8 cellular contexts compared by ENCODE assay signal in the genomic region with DNA sequence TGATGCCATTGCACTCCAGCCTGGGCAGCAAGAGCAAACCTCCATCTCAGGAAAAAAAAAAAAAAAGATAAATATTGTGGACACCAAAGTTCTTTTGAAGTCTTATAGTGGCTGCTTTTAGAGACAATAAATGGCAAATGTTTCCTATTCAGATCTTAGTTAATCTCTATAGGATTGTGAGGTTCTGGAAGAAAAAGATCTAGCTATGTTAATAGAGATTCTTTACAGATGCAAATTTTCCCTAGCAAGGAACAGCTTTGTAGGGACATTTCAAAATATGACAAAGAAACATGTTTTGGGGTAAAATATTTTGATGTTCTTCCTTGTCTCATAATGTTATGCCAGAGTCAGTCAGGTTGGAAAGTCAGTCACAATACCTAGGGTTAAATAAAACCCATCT.
"Had no signal": no experiment of that assay in that cellular context is flagged by ENCODE, and none has a peak within 500 bp of the region (broad histone marks: within the 10 kb centered on the region; RNA-seq: fewer than 3 reads in every experiment).

No MANE protein-coding gene starts in this region.

- ATAC-seq: GM12878 had no signal

- FAIRE-seq: G401.6, GM12878, GM12891, GM12892, GM18507, GM19239 had no signal

- DNase-seq: GDM1, GF-D8 had no signal

- H3K4me3 ChIP-seq: GM12878 had no signal
